In genomic region chr1:201712387-201713092, GRCh38 we compare ENCODE assay signal across 8 cellular contexts.
A peak's percentile ranks its signal among the peaks of the same experiment; 100 is the strongest.
DNase-seq lines count a peak whose midpoint lies in the region; TF ChIP-seq lines count a peak whose summit lies in the region.
"Had no signal": no experiment of that assay in that cellular context is flagged by ENCODE, and none has a peak within 500 bp of the region (broad histone marks: within the 10 kb centered on the region; RNA-seq: fewer than 3 reads in every experiment).

No MANE protein-coding gene starts in this region.

- peak overlapping the region; percentile 1 for H2AK5ac ChIP-seq in neuronal stem cell (ENCODE audit: low read depth, low read length)

- no peaks in the 10 kb centered on the region for H3K36me3 Mint-ChIP-seq in dendritic cell treated with granulocyte-macrophage colony-stimulating factor and Interleukin-4, amounts not matched to agents 40 ng/mL and 50 ng/mL, for 4 days (ENCODE audit: low read depth)

- H3K9me3 Mint-ChIP-seq in dendritic cell treated with granulocyte-macrophage colony-stimulating factor and Interleukin-4, amounts not matched to agents 40 ng/mL and 50 ng/mL, for 4 days = no peaks in the 10 kb centered on the region

- H3K4me2 ChIP-seq in neuronal stem cell (ENCODE audit: insufficient read depth, low read length, poor library complexity, severe bottlenecking) = no peak overlapping the region

- H3K18ac ChIP-seq in neuronal stem cell (ENCODE audit: low read length) = peak overlapping the region; percentile 15

- H2BK15ac ChIP-seq in neuronal stem cell (ENCODE audit: low read length) = peak overlapping the region; percentile 23

- H3K9me3 ChIP-seq in neuronal stem cell (replicated peaks in 1 of 2; ENCODE audit: control insufficient read depth in 2 of 2, insufficient read depth in 1 of 2, low read depth in 1 of 2, low read length in 2 of 2) (no peaks in the 10 kb centered on the region), tibial nerve (no peaks in the 10 kb centered on the region)

- H3K4me1 ChIP-seq in neuronal stem cell (ENCODE audit: control insufficient read depth in 2 of 2, insufficient read depth in 1 of 2, low read depth in 1 of 2, low read length in 2 of 2) (peaks cover 13 to 29% of the 10 kb centered on the region in 2 donors), tibial nerve (peaks cover 0 to 87% (median 67%) of the 10 kb centered on the region in 4 donors)

- H3K36me3 ChIP-seq in neuronal stem cell (replicated peaks in 1 of 2; ENCODE audit: control insufficient read depth in 2 of 2, insufficient read depth in 2 of 2, low read length in 2 of 2) (peaks cover 0 to 47% of the 10 kb centered on the region in 2 donors), tibial nerve (peaks cover 0 to 7% (median 0%) of the 10 kb centered on the region in 3 donors)

- no peak overlapping the region for H3K9ac ChIP-seq in neuronal stem cell (ENCODE audit: low read depth, low read length, poor library complexity)

- no CpG with 5 or more reads among the region's 7 CpGs for WGBS in neuronal stem cell (ENCODE audit: extremely low coverage in 2 of 2, insufficient read length in 2 of 2, insufficient replicate concordance in 1 of 2), 2 donors
- 78 to 87% methylated on average over 7 of the region's 7 CpGs for WGBS in tibial nerve, 2 donors

- intact Hi-C loops in dendritic cell treated with granulocyte-macrophage colony-stimulating factor and Interleukin-4, amounts not matched to agents 40 ng/mL and 50 ng/mL, for 4 days (cut with micrococcal nuclease) = loop anchor here (5.0 kb wide), 1 partner anchor 35 kb away; no protein-coding TSS in a partner anchor

- no peak overlapping the region for H2BK120ac ChIP-seq in neuronal stem cell (ENCODE audit: low read depth, low read length)

- H4K8ac ChIP-seq in neuronal stem cell (ENCODE audit: low read depth, low read length) = no peak overlapping the region

- POLR2A ChIA-PET in RWPE1 (lab: Yijun Ruan, JAX; ENCODE audit: low non-redundant PET) = no interaction called here

- CTCF ChIA-PET in RWPE1 (lab: Yijun Ruan, JAX) = interaction anchor here (0.6 to 13.5 kb wide), 7 partner anchors 9 to 163 kb away, joined by 3 to 351 read pairs (median 3); no protein-coding TSS in a partner anchor

- no peak overlapping the region for H2AFZ ChIP-seq in neuronal stem cell (ENCODE audit: low read length)

- H3K4ac ChIP-seq in neuronal stem cell (ENCODE audit: low read length) = no peak overlapping the region

- no peak overlapping the region for H3K23ac ChIP-seq in neuronal stem cell (ENCODE audit: low read depth, low read length, poor library complexity)

- peak overlapping the region; percentile 91 for H3K27ac Mint-ChIP-seq in dendritic cell treated with granulocyte-macrophage colony-stimulating factor and Interleukin-4, amounts not matched to agents 40 ng/mL and 50 ng/mL, for 4 days

- H3K79me1 ChIP-seq in neuronal stem cell (ENCODE audit: low read depth, low read length) = no peaks in the 10 kb centered on the region

- H2BK12ac ChIP-seq in neuronal stem cell (ENCODE audit: low read length) = peak overlapping the region; percentile 26

- no peak overlapping the region for H3K4me3 Mint-ChIP-seq in dendritic cell treated with granulocyte-macrophage colony-stimulating factor and Interleukin-4, amounts not matched to agents 40 ng/mL and 50 ng/mL, for 4 days

- H3K14ac ChIP-seq in neuronal stem cell (ENCODE audit: low read length) = no peak overlapping the region

- H2BK5ac ChIP-seq in neuronal stem cell (ENCODE audit: low read length) = no peak overlapping the region

- no peaks in the 10 kb centered on the region for H3K27me3 Mint-ChIP-seq in dendritic cell treated with granulocyte-macrophage colony-stimulating factor and Interleukin-4, amounts not matched to agents 40 ng/mL and 50 ng/mL, for 4 days

- TF ChIP-seq EP300 in tibial nerve (IDR thresholded peaks at IDR 0.05) = no peak

- H3K27me3 ChIP-seq in neuronal stem cell (ENCODE audit: control insufficient read depth in 3 of 3, insufficient read depth in 3 of 3, low read depth in 1 of 3, low read length in 3 of 3) (no peaks in the 10 kb centered on the region), tibial nerve (no peaks in the 10 kb centered on the region)

- peaks cover 76% of the 10 kb centered on the region for H3K4me1 Mint-ChIP-seq in dendritic cell treated with granulocyte-macrophage colony-stimulating factor and Interleukin-4, amounts not matched to agents 40 ng/mL and 50 ng/mL, for 4 days (ENCODE audit: low read depth)

- H3K27ac ChIP-seq in RWPE1 = peak overlapping the region; percentile 96
- H3K27ac ChIP-seq in neuronal stem cell (replicated peaks; ENCODE audit: low read length) = no peak overlapping the region
- peak overlapping the region; percentile 66 to 97 (median 84) for H3K27ac ChIP-seq in tibial nerve

- H4K91ac ChIP-seq in neuronal stem cell (ENCODE audit: low read depth, low read length, poor library complexity) = no peak overlapping the region

- DNase-seq in RWPE1 (ENCODE audit: low spot score) = no peak
- no peak for DNase-seq in neuronal stem cell (ENCODE audit: low spot score)
- no peak for DNase-seq in tibial nerve (ENCODE audit: low spot score in 2 of 2)
- no peak for DNase-seq in NCI-H187 (lab: John Stamatoyannopoulos, UW)
- DNase-seq in epidermal melanocyte (ENCODE audit: insufficient read length, low spot score) = no peak
- DNase-seq in medulla oblongata (ENCODE audit: extremely low spot score) = no peak
- DNase-seq: activated effector memory CD4-positive, alpha-beta T cell treated with Interleukin-2 at 50 U/mL for 16 hours had no signal

- TF ChIP-seq POLR2A in tibial nerve (IDR thresholded peaks at IDR 0.05) = no peak

- no peak overlapping the region for H3K4me3 ChIP-seq in neuronal stem cell (ENCODE audit: low read length in 2 of 2)
- no peak overlapping the region for H3K4me3 ChIP-seq in tibial nerve

- TF ChIP-seq CTCF in RWPE1 (conservative IDR thresholded peaks at IDR 0.05; ENCODE audit: low read depth) = no peak
- no peak for TF ChIP-seq CTCF in tibial nerve (IDR thresholded peaks at IDR 0.05)
